Comparison of ENCODE assay signal across 8 cellular contexts in the genomic region with DNA sequence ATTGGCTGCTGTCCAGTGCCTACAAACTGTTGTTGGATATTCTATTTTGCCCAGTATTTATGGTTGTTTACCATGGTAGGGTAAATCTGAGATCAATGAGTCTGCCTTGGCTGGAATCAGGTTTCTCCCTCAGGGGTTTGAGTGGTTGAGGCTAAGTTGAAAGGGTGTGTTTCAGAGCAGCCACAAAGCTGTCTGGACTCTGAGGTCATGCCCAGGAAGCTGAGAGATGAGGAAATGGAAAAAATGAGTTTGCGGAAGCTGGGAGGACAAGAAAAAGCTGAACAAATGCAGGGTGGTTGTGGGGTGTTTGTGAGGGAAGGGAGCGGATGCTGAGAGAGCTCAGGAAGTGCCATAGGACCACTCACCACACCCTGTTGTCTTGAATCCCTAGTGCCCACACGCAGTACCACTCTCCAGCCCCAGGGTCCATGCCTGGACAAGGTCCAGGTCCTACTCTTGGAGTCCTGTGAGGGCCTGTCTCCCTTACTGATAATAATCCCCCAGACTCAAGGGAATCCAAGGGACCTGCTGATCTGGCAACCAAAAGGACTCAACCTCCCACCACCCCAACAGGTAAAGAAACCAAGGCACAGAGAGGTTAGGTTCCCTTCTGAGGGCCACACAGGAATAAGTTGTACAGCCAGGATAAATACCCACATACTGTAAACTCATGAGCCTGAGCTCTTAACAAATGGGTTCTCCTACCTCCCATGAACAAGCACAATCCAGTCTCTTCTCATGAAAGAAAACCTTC.
A peak's percentile ranks its signal among the peaks of the same experiment; 100 is the strongest.
DNase-seq lines count a peak whose midpoint lies in the region; ATAC-seq and TF ChIP-seq lines count a peak whose summit lies in the region.

No MANE protein-coding gene starts in this region.

- no peaks in the 10 kb centered on the region for H3K36me3 ChIP-seq in neural progenitor cell

- TF ChIP-seq POLR2A in GM18505 (IDR thresholded peaks at IDR 0.05; ENCODE audit: borderline replicate concordance, extremely low read depth, insufficient read depth, insufficient read length) = no peak

- no peak overlapping the region for H3K9ac ChIP-seq in neural progenitor cell

- peaks cover 6% of the 10 kb centered on the region for H3K36me3 Mint-ChIP-seq in activated T-helper 17 cell treated with anti-CD3 and anti-CD28 coated beads, Interleukin-2, amount 50 U/mL, for 72 hours (ENCODE audit: low read depth)
- no peaks in the 10 kb centered on the region for H3K36me3 Mint-ChIP-seq in neural progenitor cell

- H3K27ac ChIP-seq in neural progenitor cell = no peak overlapping the region

- H3K9me3 Mint-ChIP-seq in activated T-helper 17 cell treated with anti-CD3 and anti-CD28 coated beads, Interleukin-2, amount 50 U/mL, for 72 hours = no peaks in the 10 kb centered on the region
- no peaks in the 10 kb centered on the region for H3K9me3 Mint-ChIP-seq in neural progenitor cell

- no peaks in the 10 kb centered on the region for H3K27me3 ChIP-seq in neural progenitor cell

- H3K4me2 ChIP-seq in neural progenitor cell = no peak overlapping the region

- ATAC-seq in GM21737 (IDR thresholded peaks at IDR 0.05; ENCODE audit: unreplicated experiment) = peak; percentile 40
- ATAC-seq in activated T-helper 17 cell treated with anti-CD3 and anti-CD28 coated beads, Interleukin-2, amount 50 U/mL, for 72 hours (replicated peaks) = peak; percentile 76
- ATAC-seq in left ventricle myocardium superior = peak; percentile 78
- no peak for ATAC-seq in GM18505 (IDR thresholded peaks at IDR 0.05; ENCODE audit: unreplicated experiment)

- H3K4me1 ChIP-seq in neural progenitor cell = peaks cover 10% of the 10 kb centered on the region

- H3F3A ChIP-seq in neural progenitor cell (ENCODE audit: low read depth) = no peaks in the 10 kb centered on the region

- no peaks in the 10 kb centered on the region for H4K20me1 ChIP-seq in neural progenitor cell (ENCODE audit: low read depth)

- peaks cover 29% of the 10 kb centered on the region for H3K4me1 Mint-ChIP-seq in activated T-helper 17 cell treated with anti-CD3 and anti-CD28 coated beads, Interleukin-2, amount 50 U/mL, for 72 hours
- H3K4me1 Mint-ChIP-seq in neural progenitor cell = peaks cover 18% of the 10 kb centered on the region

- H3K27me3 Mint-ChIP-seq in activated T-helper 17 cell treated with anti-CD3 and anti-CD28 coated beads, Interleukin-2, amount 50 U/mL, for 72 hours = peaks cover 4% of the 10 kb centered on the region
- H3K27me3 Mint-ChIP-seq in neural progenitor cell (ENCODE audit: insufficient read depth, low read depth) = no peaks in the 10 kb centered on the region

- H3K27ac Mint-ChIP-seq in activated T-helper 17 cell treated with anti-CD3 and anti-CD28 coated beads, Interleukin-2, amount 50 U/mL, for 72 hours = peak overlapping the region; percentile 72
- no peak overlapping the region for H3K27ac Mint-ChIP-seq in neural progenitor cell

- TF ChIP-seq CTCF in neural progenitor cell (IDR thresholded peaks at IDR 0.05) = no peak

- H3K9me3 ChIP-seq in neural progenitor cell (ENCODE audit: low read depth) = no peaks in the 10 kb centered on the region

- no peak overlapping the region for H2AFZ ChIP-seq in neural progenitor cell (replicated peaks)

- H3K4me3 ChIP-seq in neural progenitor cell = no peak overlapping the region

- DNase-seq in GF-D8 (lab: John Stamatoyannopoulos, UW) (peak; percentile 96), NCI-H1092 treated with DMSO at 0.1 percent for 48 hours (lab: John Stamatoyannopoulos, UW) (peak; percentile 19), left ventricle myocardium superior (no peak), neural progenitor cell (ENCODE audit: low spot score) (no peak)
- peak; percentile 7 for DNase-seq in stimulated activated CD4-positive, alpha-beta T cell treated with anti-CD3 and anti-CD28 coated beads, Interleukin-2, amount 100 ng/mL, for 4 hours (ENCODE audit: low read depth)

- intact Hi-C loops in left ventricle myocardium superior (cut with micrococcal nuclease) = no loop called here

- peak overlapping the region; percentile 20 for H3K4me3 Mint-ChIP-seq in activated T-helper 17 cell treated with anti-CD3 and anti-CD28 coated beads, Interleukin-2, amount 50 U/mL, for 72 hours
- H3K4me3 Mint-ChIP-seq in neural progenitor cell = no peak overlapping the region

- no peaks in the 10 kb centered on the region for H3K79me2 ChIP-seq in neural progenitor cell (ENCODE audit: low read depth)

Comparison
In these comparisons a context has a peak if more than half of its experiments do, and no peak if none do; other contexts are left out.
1. DNase-seq: peak in GF-D8 (single experiment), NCI-H1092 treated with DMSO at 0.1 percent for 48 hours (single experiment) and stimulated activated CD4-positive, alpha-beta T cell treated with anti-CD3 and anti-CD28 coated beads, Interleukin-2, amount 100 ng/mL, for 4 hours (single experiment); none in left ventricle myocardium superior (single experiment) and neural progenitor cell (single experiment).